Comparison of ENCODE assay signal across 11 cellular contexts in genomic region chr1:84758968-84759491, GRCh38.
DNase-seq lines count a peak whose midpoint lies in the region; ATAC-seq and FAIRE-seq lines count a peak whose summit lies in the region.
"Had no signal": no experiment of that assay in that cellular context is flagged by ENCODE, and none has a peak within 500 bp of the region (broad histone marks: within the 10 kb centered on the region; RNA-seq: fewer than 3 reads in every experiment).

No MANE protein-coding gene starts in this region.

- no peaks in the 10 kb centered on the region for H3K27me3 ChIP-seq in right cardiac atrium (ENCODE audit: control insufficient read depth, insufficient read depth)

- H3K27ac ChIP-seq in right cardiac atrium (ENCODE audit: low read length) (no peak overlapping the region), temporal lobe (ENCODE audit: low read depth, low read length) (peak overlapping the region; percentile 47)

- H3K4me3 Mint-ChIP-seq in activated CD4-positive, alpha-beta memory T cell treated with anti-CD3 and anti-CD28 coated beads for 36 hours = peak overlapping the region; percentile 9
- no peak overlapping the region for H3K4me3 Mint-ChIP-seq in activated CD4-positive, alpha-beta memory T cell treated with anti-CD3 and anti-CD28 coated beads, Interleukin-2, amount 10 ng/mL, durations not matched to agents 7 days and 5 days
- H3K4me3 Mint-ChIP-seq in activated T-cell treated with anti-CD3 and anti-CD28 coated beads, Interleukin-2, amount 50 U/mL, for 72 hours = peak overlapping the region; percentile 7 to 78

- peak in 1 of 2 donors; percentile 37 for ATAC-seq in activated T-cell treated with anti-CD3 and anti-CD28 coated beads, Interleukin-2, amount 50 U/mL, for 72 hours (replicated peaks in 1 of 2)
- peak; percentile 74 to 75 for ATAC-seq in right cardiac atrium
- ATAC-seq in left lobe of liver = no peak

- peaks cover 7% of the 10 kb centered on the region for H3K4me1 Mint-ChIP-seq in activated CD4-positive, alpha-beta memory T cell treated with anti-CD3 and anti-CD28 coated beads for 36 hours (ENCODE audit: low read depth)
- peaks cover 7% of the 10 kb centered on the region for H3K4me1 Mint-ChIP-seq in activated CD4-positive, alpha-beta memory T cell treated with anti-CD3 and anti-CD28 coated beads, Interleukin-2, amount 10 ng/mL, durations not matched to agents 7 days and 5 days
- peaks cover 13% of the 10 kb centered on the region for H3K4me1 Mint-ChIP-seq in activated T-cell treated with anti-CD3 and anti-CD28 coated beads, Interleukin-2, amount 50 U/mL, for 72 hours (ENCODE audit: low read depth)

- no peak overlapping the region for H3K27ac Mint-ChIP-seq in activated CD4-positive, alpha-beta memory T cell treated with anti-CD3 and anti-CD28 coated beads for 36 hours
- H3K27ac Mint-ChIP-seq in activated CD4-positive, alpha-beta memory T cell treated with anti-CD3 and anti-CD28 coated beads, Interleukin-2, amount 10 ng/mL, durations not matched to agents 7 days and 5 days = no peak overlapping the region
- no peak overlapping the region for H3K27ac Mint-ChIP-seq in activated T-cell treated with anti-CD3 and anti-CD28 coated beads, Interleukin-2, amount 50 U/mL, for 72 hours

- H3K4me3 ChIP-seq in right cardiac atrium (ENCODE audit: low read length) = peak overlapping the region; percentile 31

- no peak for FAIRE-seq in HTR-8/SVneo (lab: Jason Lieb, UNC)

- H3K9me3 ChIP-seq in right cardiac atrium (ENCODE audit: control insufficient read depth, low read length) = no peaks in the 10 kb centered on the region

- POLR2A ChIA-PET in activated CD4-positive, alpha-beta memory T cell treated with anti-CD3 and anti-CD28 coated beads for 36 hours (lab: Charles Lee) = no interaction called here
- POLR2A ChIA-PET in activated CD4-positive, alpha-beta memory T cell treated with anti-CD3 and anti-CD28 coated beads, Interleukin-2, amount 10 ng/mL, durations not matched to agents 7 days and 5 days (lab: Charles Lee) = no interaction called here

- H3K27me3 Mint-ChIP-seq in activated CD4-positive, alpha-beta memory T cell treated with anti-CD3 and anti-CD28 coated beads for 36 hours = peaks cover 8% of the 10 kb centered on the region
- peaks cover 16% of the 10 kb centered on the region for H3K27me3 Mint-ChIP-seq in activated CD4-positive, alpha-beta memory T cell treated with anti-CD3 and anti-CD28 coated beads, Interleukin-2, amount 10 ng/mL, durations not matched to agents 7 days and 5 days
- H3K27me3 Mint-ChIP-seq in activated T-cell treated with anti-CD3 and anti-CD28 coated beads, Interleukin-2, amount 50 U/mL, for 72 hours (ENCODE audit: low read depth) = peaks cover 19% of the 10 kb centered on the region

- CTCF ChIA-PET in activated CD4-positive, alpha-beta memory T cell treated with anti-CD3 and anti-CD28 coated beads for 36 hours (lab: Charles Lee) = interaction anchor here (0.6 to 5.0 kb wide), 10 partner anchors 13 to 785 kb away, joined by 3 to 26 read pairs (median 4); no protein-coding TSS in a partner anchor
- CTCF ChIA-PET in activated CD4-positive, alpha-beta memory T cell treated with anti-CD3 and anti-CD28 coated beads, Interleukin-2, amount 10 ng/mL, durations not matched to agents 7 days and 5 days (lab: Charles Lee) = interaction anchor here (0.8 to 3.5 kb wide), 5 partner anchors 14 to 317 kb away, joined by 3 to 16 read pairs (median 5); no protein-coding TSS in a partner anchor

- no peaks in the 10 kb centered on the region for H3K4me1 ChIP-seq in right cardiac atrium (ENCODE audit: control insufficient read depth, insufficient read depth, low read length)

- no peaks in the 10 kb centered on the region for H3K36me3 Mint-ChIP-seq in activated CD4-positive, alpha-beta memory T cell treated with anti-CD3 and anti-CD28 coated beads for 36 hours
- no peaks in the 10 kb centered on the region for H3K36me3 Mint-ChIP-seq in activated CD4-positive, alpha-beta memory T cell treated with anti-CD3 and anti-CD28 coated beads, Interleukin-2, amount 10 ng/mL, durations not matched to agents 7 days and 5 days (ENCODE audit: low read depth)
- no peaks in the 10 kb centered on the region for H3K36me3 Mint-ChIP-seq in activated T-cell treated with anti-CD3 and anti-CD28 coated beads, Interleukin-2, amount 50 U/mL, for 72 hours (ENCODE audit: insufficient read depth in 2 of 2)

- 35% methylated on average over 15 of the region's 15 CpGs for WGBS in right cardiac atrium

- H3K9me3 Mint-ChIP-seq in activated CD4-positive, alpha-beta memory T cell treated with anti-CD3 and anti-CD28 coated beads for 36 hours = no peaks in the 10 kb centered on the region
- H3K9me3 Mint-ChIP-seq in activated CD4-positive, alpha-beta memory T cell treated with anti-CD3 and anti-CD28 coated beads, Interleukin-2, amount 10 ng/mL, durations not matched to agents 7 days and 5 days = no peaks in the 10 kb centered on the region
- no peaks in the 10 kb centered on the region for H3K9me3 Mint-ChIP-seq in activated T-cell treated with anti-CD3 and anti-CD28 coated beads, Interleukin-2, amount 50 U/mL, for 72 hours

- peak; percentile 34 for DNase-seq in activated CD4-positive, alpha-beta memory T cell treated with anti-CD3 and anti-CD28 coated beads for 36 hours
- no peak for DNase-seq in activated CD4-positive, alpha-beta memory T cell treated with anti-CD3 and anti-CD28 coated beads, Interleukin-2, amount 10 ng/mL, durations not matched to agents 7 days and 5 days
- DNase-seq in activated T-cell treated with anti-CD3 and anti-CD28 coated beads, Interleukin-2, amount 50 U/mL, for 72 hours = peak in 1 of 2 donors; percentile 18
- DNase-seq in right cardiac atrium (peak in 1 of 3 donors; percentile 22), AML-193 (lab: John Stamatoyannopoulos, UW) (no peak), left lobe of liver (ENCODE audit: low spot score) (no peak), HTR-8/SVneo (ENCODE audit: insufficient read length, low spot score) (no peak)
- DNase-seq: activated CD4-positive, alpha-beta T cell treated with anti-CD3 and anti-CD28 coated beads, Interleukin-2, amount 50 U/mL, for 4 hours; GF-D8; kidney glomerular epithelial cell had no signal

- intact Hi-C loops in activated CD4-positive, alpha-beta memory T cell treated with anti-CD3 and anti-CD28 coated beads for 36 hours (cut with micrococcal nuclease) = no loop called here
- intact Hi-C loops in right cardiac atrium (cut with DNase I) = loop anchor here in 1 of 4 donors (5.0 to 10.0 kb wide), 2 partner anchors 94 to 317 kb away; no protein-coding TSS in a partner anchor
